Comparison of ENCODE assay signal across 8 cellular contexts in the genomic region with DNA sequence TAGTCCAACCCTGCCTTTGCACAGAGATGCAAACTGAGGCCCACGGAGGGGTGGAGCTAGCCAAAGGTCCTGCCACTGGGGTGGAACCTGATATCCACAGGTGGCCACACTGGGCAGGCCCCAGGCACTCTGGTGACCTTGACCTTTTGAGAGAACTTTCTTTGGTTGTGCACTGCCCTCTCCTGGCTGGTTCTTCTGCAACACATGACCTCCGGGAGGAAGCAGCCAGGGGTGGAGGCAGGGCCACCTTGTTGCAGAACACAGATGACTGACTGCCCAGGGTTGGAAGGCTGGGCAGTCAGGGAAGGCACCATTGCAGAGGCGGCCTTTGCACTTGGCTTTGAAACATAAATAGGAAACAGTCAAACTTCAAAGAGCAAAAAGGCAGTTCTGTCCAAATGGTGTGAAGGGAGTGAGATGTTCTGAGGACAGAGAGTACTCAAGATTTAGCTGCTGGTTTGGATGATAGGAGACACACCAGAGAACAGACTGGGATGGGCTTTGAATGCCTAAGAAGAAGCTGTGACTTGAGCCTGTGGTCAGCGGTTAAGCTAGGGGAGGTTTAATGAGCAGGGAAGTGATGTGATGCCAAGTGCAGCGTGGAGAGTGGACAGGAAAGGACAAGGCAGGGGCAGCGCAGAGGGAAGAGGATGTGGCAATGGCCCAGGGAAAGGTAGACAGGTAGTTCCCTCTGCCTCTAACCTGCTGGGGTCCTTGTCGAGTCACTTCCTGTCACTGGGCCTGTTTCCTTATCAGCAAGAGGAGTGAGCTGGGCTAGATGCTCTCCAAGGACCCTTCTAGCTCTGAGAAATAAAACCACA. TPM values are rescaled to one million over a fixed set of nuclear protein-coding genes. Genes with fewer than 3 reads are reported as not detected.
DNase-seq lines count a peak whose midpoint lies in the region; ATAC-seq and TF ChIP-seq lines count a peak whose summit lies in the region.

No MANE protein-coding gene starts in this region.

- TF ChIP-seq CTCF in nephron (IDR thresholded peaks at IDR 0.05; ENCODE audit: unreplicated experiment in 3 of 3) = peak; percentile 54 to 82 (median 79)
- no peak for TF ChIP-seq CTCF in thoracic aorta (IDR thresholded peaks at IDR 0.05)

- H3K27ac ChIP-seq in thoracic aorta = no peak overlapping the region

- no peaks in the 10 kb centered on the region for H3K9me3 ChIP-seq in thoracic aorta

- H3K4me1 ChIP-seq in thoracic aorta (ENCODE audit: control insufficient read depth in 1 of 2, low read depth in 2 of 2) = no peaks in the 10 kb centered on the region

- H3K4me1 Mint-ChIP-seq in activated T-cell treated with anti-CD3 and anti-CD28 coated beads, Interleukin-2, amount 50 U/mL, for 4 hours (ENCODE audit: low read depth) = peaks cover 14% of the 10 kb centered on the region
- H3K4me1 Mint-ChIP-seq in nephron = peaks cover 5% of the 10 kb centered on the region

- no peak overlapping the region for H3K4me3 ChIP-seq in thoracic aorta

- H3K4me3 Mint-ChIP-seq in activated T-cell treated with anti-CD3 and anti-CD28 coated beads, Interleukin-2, amount 50 U/mL, for 4 hours = no peak overlapping the region
- H3K4me3 Mint-ChIP-seq in nephron = no peak overlapping the region

- ATAC-seq in GM18868 (IDR thresholded peaks at IDR 0.05; ENCODE audit: unreplicated experiment) = peak; percentile 59
- ATAC-seq in HG03064 (IDR thresholded peaks at IDR 0.05; ENCODE audit: low read depth, unreplicated experiment) = peak; percentile 89
- peak; percentile 81 for ATAC-seq in activated T-cell treated with anti-CD3 and anti-CD28 coated beads, Interleukin-2, amount 50 U/mL, for 4 hours
- no peak for ATAC-seq in thoracic aorta (ENCODE audit: insufficient number of reproducible peaks, low FRiP score, low read depth)

- no peaks in the 10 kb centered on the region for H3K27me3 ChIP-seq in thoracic aorta (replicated peaks; ENCODE audit: insufficient read depth)

- peak overlapping the region; percentile 13 to 22 (median 16) for H3K27ac Mint-ChIP-seq in nephron

- DNase-seq in C1 segment of cervical spinal cord (lab: John Stamatoyannopoulos, UW) (peak in 12 of 14 donors; percentile 13 to 80 (median 70)), NOMO-1 treated with dmso at 0.1 percent for 144 hours (lab: John Stamatoyannopoulos, UW; ENCODE audit: unreplicated experiment) (peak; percentile 30), fibroblast of peridontal ligament (ENCODE audit: extremely low read depth) (peak; percentile 72), thoracic aorta (ENCODE audit: low spot score) (peak; percentile 10)
- peak; percentile 13 for DNase-seq in activated T-cell treated with anti-CD3 and anti-CD28 coated beads, Interleukin-2, amount 50 U/mL, for 4 hours

- no peaks in the 10 kb centered on the region for H3K36me3 Mint-ChIP-seq in activated T-cell treated with anti-CD3 and anti-CD28 coated beads, Interleukin-2, amount 50 U/mL, for 4 hours (ENCODE audit: insufficient read depth)
- H3K36me3 Mint-ChIP-seq in nephron (ENCODE audit: low read depth) = no peaks in the 10 kb centered on the region

- no peaks in the 10 kb centered on the region for H3K9me3 Mint-ChIP-seq in activated T-cell treated with anti-CD3 and anti-CD28 coated beads, Interleukin-2, amount 50 U/mL, for 4 hours
- no peaks in the 10 kb centered on the region for H3K9me3 Mint-ChIP-seq in nephron

- peaks cover 2% of the 10 kb centered on the region for H3K27me3 Mint-ChIP-seq in activated T-cell treated with anti-CD3 and anti-CD28 coated beads, Interleukin-2, amount 50 U/mL, for 4 hours (ENCODE audit: low read depth)
- H3K27me3 Mint-ChIP-seq in nephron (ENCODE audit: low read depth) = peaks cover 7% of the 10 kb centered on the region

- H3K36me3 ChIP-seq in thoracic aorta = no peaks in the 10 kb centered on the region

RNA-seq across cellular contexts. Expression of gene TCOF1, which starts 6.8 kb away (rescaled TPM):
- total RNA-seq in activated T-cell treated with anti-CD3 and anti-CD28 coated beads, Interleukin-2, amount 50 U/mL, for 4 hours = 100 to 1,000 TPM; 153 to 160 (median 156) TPM
- 10 to 100 TPM; 23.4 to 47.0 TPM for total RNA-seq in thoracic aorta

RNA-seq across cellular contexts. Expression of gene ARSI, which starts 48.0 kb away (rescaled TPM):
- total RNA-seq in activated T-cell treated with anti-CD3 and anti-CD28 coated beads, Interleukin-2, amount 50 U/mL, for 4 hours = not detected
- 1 to 10 TPM in 1 of 2 donors, under 1 TPM in 1; 0.41 to 4.3 TPM for total RNA-seq in thoracic aorta

Comparison
In these comparisons a context has a peak if more than half of its experiments do, and no peak if none do; other contexts are left out.
1. DNase-seq: peak in every context shown above with its lines; median percentile 72 in fibroblast of peridontal ligament; 70 in C1 segment of cervical spinal cord; 30 in NOMO-1 treated with dmso at 0.1 percent for 144 hours; 13 in activated T-cell treated with anti-CD3 and anti-CD28 coated beads, Interleukin-2, amount 50 U/mL, for 4 hours; 10 in thoracic aorta.